23 cellular contexts compared by ENCODE assay signal in genomic region chr3:11996500-11996899, GRCh38. TPM values are rescaled to one million over a fixed set of nuclear protein-coding genes. Genes with fewer than 3 reads are reported as not detected.
DNase-seq lines count a peak whose midpoint lies in the region; ATAC-seq and TF ChIP-seq lines count a peak whose summit lies in the region.
"Had no signal": no experiment of that assay in that cellular context is flagged by ENCODE, and none has a peak within 500 bp of the region (broad histone marks: within the 10 kb centered on the region; RNA-seq: fewer than 3 reads in every experiment).

No MANE protein-coding gene starts in this region.

- TF ChIP-seq CTCF in mucosa of descending colon (IDR thresholded peaks at IDR 0.05) = no peak

- peak; percentile 65 for DNase-seq in NCI-H2171 treated with DMSO at 0.1 percent for 48 hours (lab: John Stamatoyannopoulos, UW)
- DNase-seq in NCI-H2171 (lab: John Stamatoyannopoulos, UW) = no peak
- peak; percentile 13 for DNase-seq in NCI-H82 (lab: John Stamatoyannopoulos, UW)
- peak; percentile 68 for DNase-seq in cerebellum (ENCODE audit: low spot score)
- DNase-seq in hepatic stellate cell (ENCODE audit: low spot score) = no peak
- DNase-seq in mucosa of descending colon = no peak
- DNase-seq in globus pallidus (ENCODE audit: low spot score) = no peak
- DNase-seq: CD4-positive, CD25-positive, alpha-beta regulatory T cell; DMS53; HFFc6; MM.1S; NCI-H1048; NCI-H1436; NCI-H2029; NCI-H2227 treated with DMSO at 0.1 percent for 48 hours; NCI-H510A treated with DMSO at 0.1 percent for 48 hours; NCI-H748 treated with DMSO at 0.1 percent for 48 hours; SHP77; SW 1271 had no signal

- no peak overlapping the region for H3K4me3 ChIP-seq in mucosa of descending colon
- H3K4me3 ChIP-seq: BLaER1, GM23338, HAP-1 had no signal

- no peaks in the 10 kb centered on the region for H3K4me1 ChIP-seq in mucosa of descending colon (ENCODE audit: low read depth)
- H3K4me1 ChIP-seq: BLaER1, HAP-1 had no signal

- no peaks in the 10 kb centered on the region for H3K9me3 ChIP-seq in mucosa of descending colon
- H3K9me3 ChIP-seq: HAP-1 had no signal

- intact Hi-C loops in mucosa of descending colon (cut with DNase I, micrococcal nuclease) = no loop called here

- no peaks in the 10 kb centered on the region for H3K36me3 ChIP-seq in mucosa of descending colon (ENCODE audit: low read depth)
- H3K36me3 ChIP-seq: BLaER1, HAP-1 had no signal

- ATAC-seq in mucosa of descending colon = no peak
- ATAC-seq: GM23338 had no signal

RNA-seq across cellular contexts. Expression of gene SYN2, which starts 7.7 kb away (rescaled TPM):
- total RNA-seq in cerebellum = 22.3 TPM
- 1 to 10 TPM in 2 of 3 donors, under 1 TPM in 1; 0.31 to 5.0 (median 1.0) TPM for total RNA-seq in mucosa of descending colon
- total RNA-seq: CD4-positive, CD25-positive, alpha-beta regulatory T cell; SK-MEL-5 had no signal

Comparison
In these comparisons a context has a peak if more than half of its experiments do, and no peak if none do; other contexts are left out.
1. DNase-seq: peak in NCI-H2171 treated with DMSO at 0.1 percent for 48 hours (single experiment), NCI-H82 (single experiment) and cerebellum (single experiment); none in NCI-H2171 (single experiment), hepatic stellate cell (single experiment), mucosa of descending colon (0 of 3) and globus pallidus (single experiment).